In the genomic region with DNA sequence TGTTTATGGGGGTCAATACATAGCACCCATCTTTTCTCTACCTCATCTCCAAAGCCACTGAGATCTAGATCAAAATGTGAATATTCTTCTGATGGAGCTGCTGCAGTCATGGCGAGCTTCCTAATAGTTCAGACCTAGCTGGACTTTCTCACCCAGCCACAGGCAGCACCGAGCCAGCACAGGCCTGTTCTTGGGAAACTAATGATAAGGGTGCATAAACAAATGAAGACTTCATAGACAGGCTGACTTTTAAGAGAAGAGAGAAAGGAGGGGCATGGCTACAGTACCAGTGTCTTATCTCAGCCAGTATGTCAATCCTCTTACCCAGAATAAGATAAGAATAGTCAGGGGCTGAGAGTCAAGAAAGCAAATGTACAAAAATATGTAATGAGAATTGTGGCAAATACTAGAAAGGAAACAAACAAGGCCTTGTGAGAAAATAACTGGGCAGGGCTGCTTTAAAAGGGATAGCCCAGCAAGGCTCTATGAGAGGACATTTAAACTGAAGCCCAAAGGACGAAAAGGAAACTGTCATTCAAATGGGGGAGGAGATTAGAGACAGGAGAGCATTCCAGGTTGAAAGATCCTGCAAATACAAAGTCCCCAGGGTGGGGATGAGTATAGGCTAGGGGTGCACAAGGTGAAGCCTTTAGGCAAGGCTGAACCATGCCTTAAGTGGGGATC, we compare ENCODE assay signal across 1 cellular context.
TF ChIP-seq lines count a peak whose summit lies in the region.

No MANE protein-coding gene starts in this region.

TF ChIP-seq in GM23338, 12 proteins besides CTCF, POLR2A, EP300 and RAD21 (continued from another document):
- TF ChIP-seq, protein P1, sequence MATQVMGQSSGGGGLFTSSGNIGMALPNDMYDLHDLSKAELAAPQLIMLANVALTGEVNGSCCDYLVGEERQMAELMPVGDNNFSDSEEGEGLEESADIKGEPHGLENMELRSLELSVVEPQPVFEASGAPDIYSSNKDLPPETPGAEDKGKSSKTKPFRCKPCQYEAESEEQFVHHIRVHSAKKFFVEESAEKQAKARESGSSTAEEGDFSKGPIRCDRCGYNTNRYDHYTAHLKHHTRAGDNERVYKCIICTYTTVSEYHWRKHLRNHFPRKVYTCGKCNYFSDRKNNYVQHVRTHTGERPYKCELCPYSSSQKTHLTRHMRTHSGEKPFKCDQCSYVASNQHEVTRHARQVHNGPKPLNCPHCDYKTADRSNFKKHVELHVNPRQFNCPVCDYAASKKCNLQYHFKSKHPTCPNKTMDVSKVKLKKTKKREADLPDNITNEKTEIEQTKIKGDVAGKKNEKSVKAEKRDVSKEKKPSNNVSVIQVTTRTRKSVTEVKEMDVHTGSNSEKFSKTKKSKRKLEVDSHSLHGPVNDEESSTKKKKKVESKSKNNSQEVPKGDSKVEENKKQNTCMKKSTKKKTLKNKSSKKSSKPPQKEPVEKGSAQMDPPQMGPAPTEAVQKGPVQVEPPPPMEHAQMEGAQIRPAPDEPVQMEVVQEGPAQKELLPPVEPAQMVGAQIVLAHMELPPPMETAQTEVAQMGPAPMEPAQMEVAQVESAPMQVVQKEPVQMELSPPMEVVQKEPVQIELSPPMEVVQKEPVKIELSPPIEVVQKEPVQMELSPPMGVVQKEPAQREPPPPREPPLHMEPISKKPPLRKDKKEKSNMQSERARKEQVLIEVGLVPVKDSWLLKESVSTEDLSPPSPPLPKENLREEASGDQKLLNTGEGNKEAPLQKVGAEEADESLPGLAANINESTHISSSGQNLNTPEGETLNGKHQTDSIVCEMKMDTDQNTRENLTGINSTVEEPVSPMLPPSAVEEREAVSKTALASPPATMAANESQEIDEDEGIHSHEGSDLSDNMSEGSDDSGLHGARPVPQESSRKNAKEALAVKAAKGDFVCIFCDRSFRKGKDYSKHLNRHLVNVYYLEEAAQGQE (IDR thresholded peaks at IDR 0.05; ENCODE audit: unreplicated experiment), result no peak
- TF ChIP-seq JUNB (IDR thresholded peaks at IDR 0.05; ENCODE audit: unreplicated experiment) (no peak), ZNF331 (CRISPR knock-in tag; IDR thresholded peaks at IDR 0.05; ENCODE audit: low read depth) (no peak), STAT1 (IDR thresholded peaks at IDR 0.05; ENCODE audit: unreplicated experiment) (no peak)
